1 cellular context compared by ENCODE assay signal in genomic region chr3:140432176-140432753, GRCh38.
TF ChIP-seq lines count a peak whose summit lies in the region.

No MANE protein-coding gene starts in this region.

TF ChIP-seq in neural cell, 6 proteins besides CTCF, POLR2A, EP300 and RAD21 (continued from another document):
- TF ChIP-seq REST (IDR thresholded peaks at IDR 0.05; ENCODE audit: borderline replicate concordance) = peak; percentile 36
- no peak for TF ChIP-seq MXI1 (conservative IDR thresholded peaks at IDR 0.05; ENCODE audit: poor library complexity, severe bottlenecking)
- peak; percentile 22 for TF ChIP-seq SMC3 (conservative IDR thresholded peaks at IDR 0.05; ENCODE audit: poor library complexity)
- no peak for TF ChIP-seq EZH2 (IDR thresholded peaks at IDR 0.05; ENCODE audit: borderline replicate concordance, insufficient read depth, low read length, poor library complexity, severe bottlenecking)
